18 cellular contexts compared by ENCODE assay signal in the genomic region with DNA sequence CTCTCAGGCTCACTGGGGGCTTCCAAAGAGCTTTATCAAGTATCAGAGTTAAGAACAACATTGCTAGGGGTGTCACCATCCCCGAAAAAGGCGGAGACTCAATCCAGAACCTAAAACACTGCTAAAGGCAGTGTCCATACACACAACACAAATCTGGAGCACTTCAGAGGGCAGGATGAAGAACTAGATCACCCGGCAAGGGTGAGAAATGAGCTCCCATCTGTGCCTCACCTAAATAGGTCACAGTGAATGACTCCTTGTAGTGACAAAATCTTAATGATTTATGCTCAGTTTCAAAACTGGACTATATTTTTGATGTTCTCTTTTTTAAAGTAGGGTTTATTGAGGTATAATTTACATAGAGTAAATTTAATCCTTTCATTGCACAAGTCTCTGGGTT. TPM values are rescaled to one million over a fixed set of nuclear protein-coding genes. Genes with fewer than 3 reads are reported as not detected.
DNase-seq lines count a peak whose midpoint lies in the region; FAIRE-seq and TF ChIP-seq lines count a peak whose summit lies in the region.
"Had no signal": no experiment of that assay in that cellular context is flagged by ENCODE, and none has a peak within 500 bp of the region (broad histone marks: within the 10 kb centered on the region; RNA-seq: fewer than 3 reads in every experiment).

No MANE protein-coding gene starts in this region.

- no peak for TF ChIP-seq POLR2A in GM12892 (IDR thresholded peaks at IDR 0.05; ENCODE audit: low read depth, low read length)

- H3K9me3 Mint-ChIP-seq in nephron: no peaks in the 10 kb centered on the region
- H3K9me3 Mint-ChIP-seq: H9 had no signal

- H3K36me3 ChIP-seq in BLaER1: peaks cover 76% of the 10 kb centered on the region
- no peaks in the 10 kb centered on the region for H3K36me3 ChIP-seq in GM23248 (ENCODE audit: low read depth)

- peaks cover 27% of the 10 kb centered on the region for H4K20me1 ChIP-seq in BLaER1
- H4K20me1 ChIP-seq in GM23248 (ENCODE audit: insufficient read depth): no peaks in the 10 kb centered on the region

- H3K4me1 ChIP-seq in BLaER1: peaks cover 42% of the 10 kb centered on the region
- peaks cover 43% of the 10 kb centered on the region for H3K4me1 ChIP-seq in GM23248 (ENCODE audit: insufficient read depth)
- H3K4me1 ChIP-seq: Peyer's patch had no signal

- WGBS in GM23248 (ENCODE audit: low coverage in 1 of 2, low lambda C conversion rate in 2 of 2, missing lambda C conversion rate in 2 of 2), 2 experiments: 94 to 100% methylated on average over 3 of the region's 3 CpGs

- H3K9me3 ChIP-seq in BLaER1 (no peaks in the 10 kb centered on the region), GM23248 (ENCODE audit: low read depth) (no peaks in the 10 kb centered on the region)
- H3K9me3 ChIP-seq: A549, Peyer's patch had no signal

- FAIRE-seq in GM12892 (lab: Jason Lieb, UNC): no peak
- FAIRE-seq: A549, D721Med had no signal

- H3K9ac ChIP-seq in BLaER1: no peak overlapping the region
- no peak overlapping the region for H3K9ac ChIP-seq in GM23248

- H3K27me3 ChIP-seq in BLaER1 (no peaks in the 10 kb centered on the region), GM23248 (replicated peaks; ENCODE audit: insufficient read depth) (no peaks in the 10 kb centered on the region), dorsolateral prefrontal cortex (no peaks in the 10 kb centered on the region)
- H3K27me3 ChIP-seq: Peyer's patch had no signal

- peaks cover 57% of the 10 kb centered on the region for H3F3A ChIP-seq in GM23248 (ENCODE audit: insufficient read depth)

- H3K79me2 ChIP-seq in GM23248 (ENCODE audit: insufficient read depth): peaks cover 40% of the 10 kb centered on the region

- no peak overlapping the region for H2AFZ ChIP-seq in GM23248

- intact Hi-C loops in dorsolateral prefrontal cortex (cut with DNase I): no loop called here

- TF ChIP-seq CTCF in dorsolateral prefrontal cortex (IDR thresholded peaks at IDR 0.05 in 54 of 56, conservative IDR thresholded peaks at IDR 0.05 in 2 of 56; ENCODE audit: low read depth in 1 of 56, partially characterized antibody in 56 of 56): no peak
- no peak for TF ChIP-seq CTCF in nephron (IDR thresholded peaks at IDR 0.05; ENCODE audit: unreplicated experiment in 3 of 3)

- peak overlapping the region; percentile 6 to 13 (median 9) for H3K27ac Mint-ChIP-seq in nephron
- H3K27ac Mint-ChIP-seq: H9 had no signal

- no peak overlapping the region for H3K4me3 ChIP-seq in BLaER1
- H3K4me3 ChIP-seq in GM23248: no peak overlapping the region
- no peak overlapping the region for H3K4me3 ChIP-seq in dorsolateral prefrontal cortex
- H3K4me3 ChIP-seq: A549, Peyer's patch had no signal

- H3K27ac ChIP-seq in BLaER1 (no peak overlapping the region), GM23248 (0 out of 2 replicates have a peak overlapping the region, but pooled peaks have one; percentile 67), dorsolateral prefrontal cortex (peak overlapping the region in 31 of 59 donors; percentile 0 to 83 (median 38))
- H3K27ac ChIP-seq: A549, HL-60, Peyer's patch had no signal

- DNase-seq in GM23248: no peak
- no peak for DNase-seq in dorsolateral prefrontal cortex
- no peak for DNase-seq in GM12892 (ENCODE audit: insufficient read length)
- DNase-seq in HuH-7.5 (ENCODE audit: low spot score): no peak
- DNase-seq in 8988T: no peak
- DNase-seq: DMS79 treated with DMSO at 0.1 percent for 48 hours, H9, MM.1S, NCI-H1092, NCI-H1436 treated with DMSO at 0.1 percent for 48 hours, NCI-H2029, NCI-H446 treated with DMSO at 0.1 percent for 48 hours, Peyer's patch had no signal

- no peak overlapping the region for H3K4me3 Mint-ChIP-seq in nephron
- H3K4me3 Mint-ChIP-seq: H9 had no signal

- in situ Hi-C loops in GM23248 (cut with MboI): no loop called here

- no peaks in the 10 kb centered on the region for H3K9me2 ChIP-seq in GM23248 (ENCODE audit: insufficient read depth)

- H3K4me2 ChIP-seq in BLaER1: peak overlapping the region; percentile 73
- no peak overlapping the region for H3K4me2 ChIP-seq in GM23248 (ENCODE audit: unreplicated experiment)
- H3K4me2 ChIP-seq: A549 had no signal

- peaks cover 47% of the 10 kb centered on the region for H3K4me1 Mint-ChIP-seq in nephron

- peaks cover 28% of the 10 kb centered on the region for H3K36me3 Mint-ChIP-seq in nephron (ENCODE audit: low read depth)

- no peaks in the 10 kb centered on the region for H3K27me3 Mint-ChIP-seq in nephron (ENCODE audit: low read depth)

RNA-seq across cellular contexts. Expression of gene NIN, which starts 25.6 kb away (rescaled TPM):
- total RNA-seq in GM23248 (2014; rRNA removed; shearing (Covaris generic)): 28.7 and 33.3 TPM in 2 replicates
- polyA plus RNA-seq in GM23248 (2016; fragmentation: Nextera tagmentation; extraction: Ambion mirVana): 16.2 and 17.0 TPM in 2 replicates
- total RNA-seq in dorsolateral prefrontal cortex: 100 to 1,000 TPM in 25 of 120 experiments, 10 to 100 TPM in 95; 64.4 to 125 (median 88.6) TPM
- 56.2 TPM for polyA plus RNA-seq in GM12892 (2012; ENCODE audit: missing spikeins)
